ENCODE assay signal across 9 cellular contexts in the genomic region with DNA sequence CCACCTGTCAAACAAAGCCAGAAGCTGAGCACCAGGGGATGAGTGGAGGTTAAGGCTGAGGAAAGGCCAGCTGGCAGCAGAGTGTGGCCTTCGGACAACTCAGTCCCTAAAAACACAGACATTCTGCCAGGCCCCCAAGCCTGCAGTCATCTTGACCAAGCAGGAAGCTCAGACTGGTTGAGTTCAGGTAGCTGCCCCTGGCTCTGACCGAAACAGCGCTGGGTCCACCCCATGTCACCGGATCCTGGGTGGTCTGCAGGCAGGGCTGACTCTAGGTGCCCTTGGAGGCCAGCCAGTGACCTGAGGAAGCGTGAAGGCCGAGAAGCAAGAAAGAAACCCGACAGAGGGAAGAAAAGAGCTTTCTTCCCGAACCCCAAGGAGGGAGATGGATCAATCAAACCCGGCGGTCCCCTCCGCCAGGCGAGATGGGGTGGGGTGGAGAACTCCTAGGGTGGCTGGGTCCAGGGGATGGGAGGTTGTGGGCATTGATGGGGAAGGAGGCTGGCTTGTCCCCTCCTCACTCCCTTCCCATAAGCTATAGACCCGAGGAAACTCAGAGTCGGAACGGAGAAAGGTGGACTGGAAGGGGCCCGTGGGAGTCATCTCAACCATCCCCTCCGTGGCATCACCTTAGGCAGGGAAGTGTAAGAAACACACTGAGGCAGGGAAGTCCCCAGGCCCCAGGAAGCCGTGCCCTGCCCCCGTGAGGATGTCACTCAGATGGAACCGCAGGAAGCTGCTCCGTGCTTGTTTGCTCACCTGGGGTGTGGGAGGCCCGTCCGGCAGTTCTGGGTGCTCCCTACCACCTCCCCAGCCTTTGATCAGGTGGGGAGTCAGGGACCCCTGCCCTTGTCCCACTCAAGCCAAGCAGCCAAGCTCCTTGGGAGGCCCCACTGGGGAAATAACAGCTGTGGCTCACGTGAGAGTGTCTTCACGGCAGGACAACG. TPM values are rescaled to one million over a fixed set of nuclear protein-coding genes. Genes with fewer than 3 reads are reported as not detected.
DNase-seq lines count a peak whose midpoint lies in the region; ATAC-seq and TF ChIP-seq lines count a peak whose summit lies in the region.
"Had no signal": no experiment of that assay in that cellular context is flagged by ENCODE, and none has a peak within 500 bp of the region (broad histone marks: within the 10 kb centered on the region; RNA-seq: fewer than 3 reads in every experiment).

No MANE protein-coding gene starts in this region.

- H3K36me3 ChIP-seq in RWPE2 (ENCODE audit: low read depth), result peaks cover 19% of the 10 kb centered on the region

- ATAC-seq in GM21381 (IDR thresholded peaks at IDR 0.05; ENCODE audit: unreplicated experiment), result peak; percentile 69
- ATAC-seq in RWPE2 (ENCODE audit: low read depth), result peak; percentile 4; the same call in 1 of the 3 replicates
- ATAC-seq in activated naive CD8-positive, alpha-beta T cell treated with anti-CD3 and anti-CD28 coated beads, Interleukin-2, amount 10 ng/mL, durations not matched to agents 7 days and 5 days (ENCODE audit: low read depth), result peak; percentile 80

- no peaks in the 10 kb centered on the region for H3K27me3 Mint-ChIP-seq in activated naive CD8-positive, alpha-beta T cell treated with anti-CD3 and anti-CD28 coated beads, Interleukin-2, amount 10 ng/mL, durations not matched to agents 7 days and 5 days

- H3K36me3 Mint-ChIP-seq in activated naive CD8-positive, alpha-beta T cell treated with anti-CD3 and anti-CD28 coated beads, Interleukin-2, amount 10 ng/mL, durations not matched to agents 7 days and 5 days, result peaks cover 11% of the 10 kb centered on the region

- H3K4me3 ChIP-seq in RWPE2 (ENCODE audit: severe bottlenecking), result no peak overlapping the region

- no peak overlapping the region for H3K27ac ChIP-seq in RWPE2 (ENCODE audit: poor library complexity, severe bottlenecking)

- no peak for DNase-seq in RWPE2 (ENCODE audit: low spot score)
- peak; percentile 77 for DNase-seq in activated naive CD8-positive, alpha-beta T cell treated with anti-CD3 and anti-CD28 coated beads, Interleukin-2, amount 10 ng/mL, durations not matched to agents 7 days and 5 days
- peak; percentile 62 to 77 for DNase-seq in stimulated activated CD4-positive, alpha-beta T cell treated with anti-CD3 and anti-CD28 coated beads, Interleukin-4, amount 100 ng/mL, for 4 hours
- no peak for DNase-seq in D341Med (ENCODE audit: low spot score)
- no peak for DNase-seq in middle frontal gyrus (ENCODE audit: extremely low spot score, low spot score)
- DNase-seq in islet precursor cell, result no peak
- no peak for DNase-seq in NOMO-1 treated with DMSO at 0.1 percent for 48 hours (lab: John Stamatoyannopoulos, UW; ENCODE audit: unreplicated experiment)

- H3K4me3 Mint-ChIP-seq in activated naive CD8-positive, alpha-beta T cell treated with anti-CD3 and anti-CD28 coated beads, Interleukin-2, amount 10 ng/mL, durations not matched to agents 7 days and 5 days, result peak overlapping the region; percentile 69

- H3K4me1 Mint-ChIP-seq in activated naive CD8-positive, alpha-beta T cell treated with anti-CD3 and anti-CD28 coated beads, Interleukin-2, amount 10 ng/mL, durations not matched to agents 7 days and 5 days, result peaks cover 52% of the 10 kb centered on the region

- no peaks in the 10 kb centered on the region for H3K4me1 ChIP-seq in RWPE2 (ENCODE audit: insufficient read depth, poor library complexity, severe bottlenecking)

- H3K9me3 Mint-ChIP-seq in activated naive CD8-positive, alpha-beta T cell treated with anti-CD3 and anti-CD28 coated beads, Interleukin-2, amount 10 ng/mL, durations not matched to agents 7 days and 5 days, result no peaks in the 10 kb centered on the region

- no peak for TF ChIP-seq CTCF in RWPE2 (IDR thresholded peaks at IDR 0.05; ENCODE audit: poor library complexity, severe bottlenecking)

- POLR2A ChIA-PET in activated naive CD8-positive, alpha-beta T cell treated with anti-CD3 and anti-CD28 coated beads, Interleukin-2, amount 10 ng/mL, durations not matched to agents 7 days and 5 days (lab: Charles Lee), result interaction anchor here (0.8 to 6.7 kb wide), 12 partner anchors 9 to 123 kb away, joined by 3 to 142 read pairs (median 6); a partner anchor contains a TSS

- H3K27ac Mint-ChIP-seq in activated naive CD8-positive, alpha-beta T cell treated with anti-CD3 and anti-CD28 coated beads, Interleukin-2, amount 10 ng/mL, durations not matched to agents 7 days and 5 days, result peak overlapping the region; percentile 88

- no peaks in the 10 kb centered on the region for H3K9me3 ChIP-seq in RWPE2 (ENCODE audit: severe bottlenecking)

- H3K27me3 ChIP-seq in RWPE2 (ENCODE audit: insufficient read depth, poor library complexity, severe bottlenecking), result no peaks in the 10 kb centered on the region

RNA-seq across cellular contexts. Expression of a gene that starts 11.7 kb away (rescaled TPM):
- 1 to 10 TPM; 1.9 to 2.2 TPM for total RNA-seq in activated naive CD8-positive, alpha-beta T cell treated with anti-CD3 and anti-CD28 coated beads, Interleukin-2, amount 10 ng/mL, durations not matched to agents 7 days and 5 days
- total RNA-seq: skeletal muscle tissue had no signal

RNA-seq across cellular contexts. Expression of a gene that starts 30.4 kb away (rescaled TPM):
- 100 to 1,000 TPM; 116 to 128 TPM for total RNA-seq in activated naive CD8-positive, alpha-beta T cell treated with anti-CD3 and anti-CD28 coated beads, Interleukin-2, amount 10 ng/mL, durations not matched to agents 7 days and 5 days

Comparison
In these comparisons a context has a peak if more than half of its experiments do, and no peak if none do; other contexts are left out.
1. ATAC-seq: peak in every context shown above with its lines; median percentile 80 in activated naive CD8-positive, alpha-beta T cell treated with anti-CD3 and anti-CD28 coated beads, Interleukin-2, amount 10 ng/mL, durations not matched to agents 7 days and 5 days; 69 in GM21381; 4 in RWPE2.
2. DNase-seq: peak in activated naive CD8-positive, alpha-beta T cell treated with anti-CD3 and anti-CD28 coated beads, Interleukin-2, amount 10 ng/mL, durations not matched to agents 7 days and 5 days (single experiment) and stimulated activated CD4-positive, alpha-beta T cell treated with anti-CD3 and anti-CD28 coated beads, Interleukin-4, amount 100 ng/mL, for 4 hours (2 of 2); none in RWPE2 (single experiment), D341Med (single experiment), middle frontal gyrus (single experiment), islet precursor cell (single experiment) and NOMO-1 treated with DMSO at 0.1 percent for 48 hours (single experiment).